ENCODE assay signal across 8 cellular contexts in genomic region chr10:329361-330099, GRCh38.
DNase-seq lines count a peak whose midpoint lies in the region; ATAC-seq and TF ChIP-seq lines count a peak whose summit lies in the region.

No MANE protein-coding gene starts in this region.

- peak; percentile 77 for ATAC-seq in activated CD4-positive, alpha-beta T cell treated with anti-CD3 and anti-CD28 coated beads for 36 hours

- peak in 3 of 5 experiments; percentile 12 to 31 (median 22) for TF ChIP-seq CTCF in transverse colon (IDR thresholded peaks at IDR 0.05)

- intact Hi-C loops in activated CD4-positive, alpha-beta T cell treated with anti-CD3 and anti-CD28 coated beads for 36 hours (cut with DNase I, micrococcal nuclease) = no loop called here
- intact Hi-C loops in transverse colon (cut with DNase I; ENCODE audit: low total_unique reads) = no loop called here

- H3K9me3 Mint-ChIP-seq in activated CD4-positive, alpha-beta T cell treated with anti-CD3 and anti-CD28 coated beads for 36 hours (ENCODE audit: low read depth) = no peaks in the 10 kb centered on the region

- TF ChIP-seq EP300 in transverse colon (IDR thresholded peaks at IDR 0.05; ENCODE audit: low read depth) = no peak

- H3K36me3 ChIP-seq in esophagus (ENCODE audit: control insufficient read depth in 2 of 2, insufficient read depth in 2 of 2, low read length in 1 of 2) = peaks cover 0 to 3% of the 10 kb centered on the region in 2 donors
- H3K36me3 ChIP-seq in transverse colon = peaks cover 0 to 6% (median 0%) of the 10 kb centered on the region in 4 donors

- H3K4me1 Mint-ChIP-seq in activated CD4-positive, alpha-beta T cell treated with anti-CD3 and anti-CD28 coated beads for 36 hours = peaks cover 42% of the 10 kb centered on the region

- TF ChIP-seq POLR2A in transverse colon (IDR thresholded peaks at IDR 0.05) = no peak

- H3K4me1 ChIP-seq in esophagus (ENCODE audit: control insufficient read depth in 2 of 2, insufficient read depth in 2 of 2, low read length in 1 of 2) (peaks cover 0 to 2% of the 10 kb centered on the region in 2 donors), transverse colon (peaks cover 0 to 11% (median 7%) of the 10 kb centered on the region in 4 donors)

- CTCF ChIA-PET in activated CD4-positive, alpha-beta T cell treated with anti-CD3 and anti-CD28 coated beads for 36 hours (lab: Charles Lee) = interaction anchor here (0.6 to 1.1 kb wide), 2 partner anchors 109 to 712 kb away, joined by 3 read pairs; no protein-coding TSS in a partner anchor

- peak; percentile 67 for DNase-seq in activated CD4-positive, alpha-beta T cell treated with anti-CD3 and anti-CD28 coated beads for 36 hours
- DNase-seq in activated CD4-positive, alpha-beta T cell treated with anti-CD3 and anti-CD28 coated beads for 1 hour = no peak
- DNase-seq in NCI-H2107 treated with DMSO at 0.1 percent for 48 hours (lab: John Stamatoyannopoulos, UW; ENCODE audit: unreplicated experiment) (peak; percentile 75), mucosa of gallbladder (ENCODE audit: low spot score) (peak; percentile 93), transverse colon (peak; percentile 90), activated gamma-delta T cell treated with Interleukin-2 at 50 U/mL for 16 hours (no peak)
- peak; percentile 12 for DNase-seq in activated CD4-positive, alpha-beta T cell treated with anti-CD3 and anti-CD28 coated beads, Interleukin-2, amount 50 U/mL, for 1 hour

- POLR2A ChIA-PET in activated CD4-positive, alpha-beta T cell treated with anti-CD3 and anti-CD28 coated beads for 36 hours (lab: Charles Lee) = no interaction called here

- peak overlapping the region; percentile 64 to 74 for H3K27ac ChIP-seq in esophagus (ENCODE audit: low read depth in 2 of 2, low read length in 1 of 2)
- peak overlapping the region; percentile 43 to 76 (median 71) for H3K27ac ChIP-seq in transverse colon

- no peaks in the 10 kb centered on the region for H3K27me3 Mint-ChIP-seq in activated CD4-positive, alpha-beta T cell treated with anti-CD3 and anti-CD28 coated beads for 36 hours

- H3K36me3 Mint-ChIP-seq in activated CD4-positive, alpha-beta T cell treated with anti-CD3 and anti-CD28 coated beads for 36 hours (ENCODE audit: low read depth) = peaks cover 3% of the 10 kb centered on the region

- H3K4me3 ChIP-seq in esophagus (ENCODE audit: low read depth in 1 of 2, low read length in 2 of 2) (peak overlapping the region in 1 of 2 donors; percentile 6), transverse colon (no peak overlapping the region)

- H3K27ac Mint-ChIP-seq in activated CD4-positive, alpha-beta T cell treated with anti-CD3 and anti-CD28 coated beads for 36 hours = peak overlapping the region; percentile 79

- H3K27me3 ChIP-seq in esophagus (ENCODE audit: control insufficient read depth in 1 of 2, insufficient read depth in 2 of 2, low read length in 2 of 2) (no peaks in the 10 kb centered on the region), transverse colon (no peaks in the 10 kb centered on the region)

- peak overlapping the region; percentile 42 for H3K4me3 Mint-ChIP-seq in activated CD4-positive, alpha-beta T cell treated with anti-CD3 and anti-CD28 coated beads for 36 hours

- WGBS in esophagus, 2 donors = 16 to 19% methylated on average over 15 of the region's 15 CpGs
- WGBS in transverse colon (ENCODE audit: low coverage in 1 of 2), 2 donors = 13 to 22% methylated on average over 3 to 15 of the region's 15 CpGs

- H3K9me3 ChIP-seq in esophagus (ENCODE audit: control insufficient read depth in 2 of 2, insufficient read depth in 1 of 2, low read depth in 1 of 2, low read length in 1 of 2) = no peaks in the 10 kb centered on the region
- no peaks in the 10 kb centered on the region for H3K9me3 ChIP-seq in transverse colon

- in situ Hi-C loops in transverse colon (cut with MboI; ENCODE audit: low pct_ligation_motif_present in 1 of 4, low pct_unique_long_range_greater_than_20kb in 1 of 4, low sequenced_read_pairs in 3 of 4) = no loop called here

Comparison
In these comparisons a context has a peak if more than half of its experiments do, and no peak if none do; other contexts are left out.
1. DNase-seq: peak in activated CD4-positive, alpha-beta T cell treated with anti-CD3 and anti-CD28 coated beads for 36 hours (single experiment), NCI-H2107 treated with DMSO at 0.1 percent for 48 hours (single experiment), activated CD4-positive, alpha-beta T cell treated with anti-CD3 and anti-CD28 coated beads, Interleukin-2, amount 50 U/mL, for 1 hour (single experiment), mucosa of gallbladder (single experiment) and transverse colon (single experiment); none in activated CD4-positive, alpha-beta T cell treated with anti-CD3 and anti-CD28 coated beads for 1 hour (single experiment) and activated gamma-delta T cell treated with Interleukin-2 at 50 U/mL for 16 hours (single experiment).